ENCODE assay signal across 21 cellular contexts in genomic region chr1:198829356-198829755, GRCh38.
DNase-seq lines count a peak whose midpoint lies in the region; ATAC-seq, FAIRE-seq and TF ChIP-seq lines count a peak whose summit lies in the region.
"Had no signal": no experiment of that assay in that cellular context is flagged by ENCODE, and none has a peak within 500 bp of the region (broad histone marks: within the 10 kb centered on the region; RNA-seq: fewer than 3 reads in every experiment).

No MANE protein-coding gene starts in this region.

- H2AFZ ChIP-seq in DND-41 (ENCODE audit: low read depth, low read length) (no peak overlapping the region), endothelial cell of umbilical vein (ENCODE audit: low read depth, low read length) (no peak overlapping the region), smooth muscle cell (ENCODE audit: low read depth) (no peak overlapping the region)

- H3K9ac ChIP-seq in DND-41 (ENCODE audit: low read depth, low read length) (no peak overlapping the region), endothelial cell of umbilical vein (replicated peaks; ENCODE audit: extremely low read depth, insufficient read depth, low read length) (no peak overlapping the region), smooth muscle cell (ENCODE audit: low read depth) (no peak overlapping the region)
- H3K9ac ChIP-seq: BLaER1 had no signal

- H3K27ac Mint-ChIP-seq in dendritic cell treated with granulocyte-macrophage colony-stimulating factor and Interleukin-4, amounts not matched to agents 40 ng/mL and 50 ng/mL, for 4 days: peak overlapping the region; percentile 32
- H3K27ac Mint-ChIP-seq in natural killer cell: no peak overlapping the region
- H3K27ac Mint-ChIP-seq: B cell; CD4-positive, CD25-positive, alpha-beta regulatory T cell; CD8-positive, alpha-beta T cell had no signal

- intact Hi-C loops in dendritic cell treated with granulocyte-macrophage colony-stimulating factor and Interleukin-4, amounts not matched to agents 40 ng/mL and 50 ng/mL, for 4 days (cut with micrococcal nuclease): no loop called here
- intact Hi-C loops in endothelial cell of umbilical vein (cut with micrococcal nuclease): loop anchor here (1.0 to 5.0 kb wide), 2 partner anchors 284 to 413 kb away; no protein-coding TSS in a partner anchor
- intact Hi-C loops in natural killer cell (cut with micrococcal nuclease): no loop called here
- intact Hi-C loops in lower leg skin (cut with DNase I; ENCODE audit: low total_unique reads): no loop called here

- H3K36me3 ChIP-seq in DND-41 (ENCODE audit: insufficient read depth, low read length): peaks cover 13% of the 10 kb centered on the region
- H3K36me3 ChIP-seq in endothelial cell of umbilical vein (ENCODE audit: control insufficient read depth in 2 of 2, extremely low read depth in 1 of 2, insufficient read depth in 2 of 2, low read length in 2 of 2): no peaks in the 10 kb centered on the region
- no peaks in the 10 kb centered on the region for H3K36me3 ChIP-seq in smooth muscle cell (ENCODE audit: low read depth)

- POLR2A ChIA-PET in endothelial cell of umbilical vein (lab: Charles Lee): interaction anchor here (1.3 kb wide), 1 partner anchor 108 kb away, joined by 3 read pairs; no protein-coding TSS in a partner anchor

- dilution Hi-C loops in endothelial cell of umbilical vein (cut with MboI; ENCODE audit: extremely low pct_ligation_motif_present, low sequenced_read_pairs): no loop called here

- DNase-seq in DND-41 (no peak), endothelial cell of umbilical vein (ENCODE audit: low read depth, low spot score) (peak; percentile 24), smooth muscle cell (lab: John Stamatoyannopoulos, UW; ENCODE audit: unreplicated experiment) (no peak), natural killer cell (no peak), lower leg skin (ENCODE audit: low spot score in 2 of 2) (no peak), NCI-H1694 treated with DMSO at 0.1 percent for 48 hours (lab: John Stamatoyannopoulos, UW) (no peak)
- DNase-seq: Caco-2; CD4-positive, CD25-positive, alpha-beta regulatory T cell; CD8-positive, alpha-beta T cell; DMS153; GDM1 had no signal

- H3K4me1 Mint-ChIP-seq in dendritic cell treated with granulocyte-macrophage colony-stimulating factor and Interleukin-4, amounts not matched to agents 40 ng/mL and 50 ng/mL, for 4 days (ENCODE audit: low read depth): peaks cover 5% of the 10 kb centered on the region
- H3K4me1 Mint-ChIP-seq in natural killer cell: peaks cover 10 to 17% of the 10 kb centered on the region in 2 donors
- H3K4me1 Mint-ChIP-seq: B cell had no signal

- no peaks in the 10 kb centered on the region for H3K9me1 ChIP-seq in endothelial cell of umbilical vein (replicated peaks; ENCODE audit: control insufficient read depth, extremely low read depth, insufficient read depth, low read length)

- ATAC-seq in DND-41 (ENCODE audit: insufficient read depth, low read depth) (no peak), natural killer cell (no peak)
- ATAC-seq: CD8-positive, alpha-beta T cell; HCT116 had no signal

- TF ChIP-seq CTCF in DND-41 (IDR thresholded peaks at IDR 0.05; ENCODE audit: borderline replicate concordance, extremely low read depth, low read length, poor library complexity, severe bottlenecking): no peak
- no peak for TF ChIP-seq CTCF in endothelial cell of umbilical vein (IDR thresholded peaks at IDR 0.05; ENCODE audit: extremely low read depth in 1 of 2, insufficient read depth in 1 of 2, low read depth in 1 of 2, low read length in 2 of 2)
- TF ChIP-seq CTCF in smooth muscle cell (IDR thresholded peaks at IDR 0.05; ENCODE audit: borderline replicate concordance, insufficient read depth, poor library complexity, severe bottlenecking): no peak
- no peak for TF ChIP-seq CTCF in natural killer cell (IDR thresholded peaks at IDR 0.05)
- TF ChIP-seq CTCF in lower leg skin (IDR thresholded peaks at IDR 0.05): no peak

- no peaks in the 10 kb centered on the region for H3K36me3 Mint-ChIP-seq in dendritic cell treated with granulocyte-macrophage colony-stimulating factor and Interleukin-4, amounts not matched to agents 40 ng/mL and 50 ng/mL, for 4 days (ENCODE audit: low read depth)
- H3K36me3 Mint-ChIP-seq in natural killer cell: no peaks in the 10 kb centered on the region
- H3K36me3 Mint-ChIP-seq: CD4-positive, CD25-positive, alpha-beta regulatory T cell; CD8-positive, alpha-beta T cell had no signal

- no peaks in the 10 kb centered on the region for H3K27me3 Mint-ChIP-seq in dendritic cell treated with granulocyte-macrophage colony-stimulating factor and Interleukin-4, amounts not matched to agents 40 ng/mL and 50 ng/mL, for 4 days
- no peaks in the 10 kb centered on the region for H3K27me3 Mint-ChIP-seq in natural killer cell (ENCODE audit: low read depth in 2 of 2)
- H3K27me3 Mint-ChIP-seq: CD4-positive, CD25-positive, alpha-beta regulatory T cell had no signal

- H3K4me3 Mint-ChIP-seq in dendritic cell treated with granulocyte-macrophage colony-stimulating factor and Interleukin-4, amounts not matched to agents 40 ng/mL and 50 ng/mL, for 4 days: no peak overlapping the region
- no peak overlapping the region for H3K4me3 Mint-ChIP-seq in natural killer cell
- H3K4me3 Mint-ChIP-seq: B cell; CD4-positive, CD25-positive, alpha-beta regulatory T cell; CD8-positive, alpha-beta T cell; GM23338; H9 had no signal

- H3F3A ChIP-seq in smooth muscle cell (ENCODE audit: low read depth): peaks cover 7% of the 10 kb centered on the region

- no peaks in the 10 kb centered on the region for H3K4me1 ChIP-seq in DND-41 (ENCODE audit: insufficient read depth, low read length)
- H3K4me1 ChIP-seq in endothelial cell of umbilical vein (ENCODE audit: control insufficient read depth, extremely low read depth, insufficient read depth, low read length): peaks cover 13% of the 10 kb centered on the region
- no peaks in the 10 kb centered on the region for H3K4me1 ChIP-seq in smooth muscle cell (ENCODE audit: low read depth)
- H3K4me1 ChIP-seq: Caco-2 had no signal

- peaks cover 6% of the 10 kb centered on the region; the same call in 1 of the 2 replicates for H3K79me2 ChIP-seq in DND-41 (ENCODE audit: insufficient read depth, low read length)
- H3K79me2 ChIP-seq in endothelial cell of umbilical vein (ENCODE audit: control insufficient read depth, insufficient read depth, low read length): no peaks in the 10 kb centered on the region
- H3K79me2 ChIP-seq in smooth muscle cell (ENCODE audit: low read depth): no peaks in the 10 kb centered on the region

- 95% methylated on average over 2 of the region's 2 CpGs for WGBS in smooth muscle cell (ENCODE audit: low lambda C conversion rate)
- 82 to 88% methylated on average over 2 of the region's 2 CpGs for WGBS in lower leg skin, 2 donors

- H3K27me3 ChIP-seq in DND-41 (ENCODE audit: insufficient read depth, low read length, poor library complexity) (no peaks in the 10 kb centered on the region), endothelial cell of umbilical vein (ENCODE audit: control insufficient read depth in 2 of 2, insufficient read depth in 2 of 2, low read length in 2 of 2) (no peaks in the 10 kb centered on the region), smooth muscle cell (ENCODE audit: low read depth) (no peaks in the 10 kb centered on the region)
- H3K27me3 ChIP-seq: BLaER1 had no signal

- CTCF ChIA-PET in endothelial cell of umbilical vein (lab: Charles Lee): interaction anchor here (1.4 to 4.3 kb wide), 3 partner anchors 107 to 634 kb away, joined by 5 to 25 read pairs (median 11); no protein-coding TSS in a partner anchor

- no peak for FAIRE-seq in endothelial cell of umbilical vein (lab: Jason Lieb, UNC)
- FAIRE-seq: A204.1, GM12878 had no signal

- H3K27ac ChIP-seq in DND-41 (ENCODE audit: low read length) (0 out of 2 replicates have a peak overlapping the region, but pooled peaks have one; percentile 19), endothelial cell of umbilical vein (ENCODE audit: insufficient read depth, low read depth, low read length) (no peak overlapping the region), smooth muscle cell (ENCODE audit: low read depth) (peak overlapping the region; percentile 13)
- H3K27ac ChIP-seq: 22Rv1, BLaER1, C4-2B had no signal

- H3K4me3 ChIP-seq in DND-41 (ENCODE audit: low read depth in 1 of 2, low read length in 2 of 2) (no peak overlapping the region), endothelial cell of umbilical vein (replicated peaks in 1 of 3; ENCODE audit: insufficient read depth in 1 of 3, low read depth in 1 of 3, low read length in 3 of 3) (no peak overlapping the region), smooth muscle cell (no peak overlapping the region), lower leg skin (ENCODE audit: low read depth, poor library complexity, severe bottlenecking) (no peak overlapping the region)
- H3K4me3 ChIP-seq: BLaER1, GM12878, GM23338 had no signal

- peaks cover under 1% of the 10 kb centered on the region for H3K9me3 Mint-ChIP-seq in dendritic cell treated with granulocyte-macrophage colony-stimulating factor and Interleukin-4, amounts not matched to agents 40 ng/mL and 50 ng/mL, for 4 days
- H3K9me3 Mint-ChIP-seq in natural killer cell: no peaks in the 10 kb centered on the region
- H3K9me3 Mint-ChIP-seq: CD4-positive, CD25-positive, alpha-beta regulatory T cell; CD8-positive, alpha-beta T cell; GM23338; H9 had no signal

- TF ChIP-seq POLR2A in endothelial cell of umbilical vein (IDR thresholded peaks at IDR 0.05; ENCODE audit: low read depth, low read length) (no peak), lower leg skin (IDR thresholded peaks at IDR 0.05) (no peak)

- BruUV-seq in endothelial cell of umbilical vein (replicated peaks; lab: Mats Ljungman, UMichigan): no TSS peak

- H4K20me1 ChIP-seq in DND-41 (ENCODE audit: insufficient read depth, low read length) (no peaks in the 10 kb centered on the region), endothelial cell of umbilical vein (replicated peaks; ENCODE audit: control insufficient read depth, extremely low read depth, insufficient read depth, low read length) (no peaks in the 10 kb centered on the region), smooth muscle cell (ENCODE audit: low read depth) (peaks cover 10% of the 10 kb centered on the region)
- H4K20me1 ChIP-seq: BLaER1 had no signal

- H3K9me3 ChIP-seq in DND-41 (ENCODE audit: insufficient read depth, low read length, severe bottlenecking) (no peaks in the 10 kb centered on the region), endothelial cell of umbilical vein (replicated peaks; ENCODE audit: control insufficient read depth, insufficient read depth, low read length) (no peaks in the 10 kb centered on the region), smooth muscle cell (replicated peaks; ENCODE audit: low read depth) (no peaks in the 10 kb centered on the region)
- H3K9me3 ChIP-seq: BLaER1, Caco-2 had no signal

- no peak overlapping the region for H3K4me2 ChIP-seq in DND-41 (ENCODE audit: insufficient read depth, low read length)
- H3K4me2 ChIP-seq in endothelial cell of umbilical vein (ENCODE audit: insufficient read depth, low read length): no peak overlapping the region
- H3K4me2 ChIP-seq in smooth muscle cell: no peak overlapping the region
- H3K4me2 ChIP-seq: BLaER1, GM23338 had no signal

TF ChIP-seq in endothelial cell of umbilical vein, 7 proteins besides CTCF, POLR2A, EP300 and RAD21 (continues in another document):
- TF ChIP-seq POLR2AphosphoS5 (IDR thresholded peaks at IDR 0.05; ENCODE audit: insufficient read depth, low read depth, low read length): peak; percentile 23
